29 cellular contexts compared by ENCODE assay signal in genomic region chr4:24656906-24657305, GRCh38.
"Had no signal": no experiment of that assay in that cellular context is flagged by ENCODE, and none has a peak within 500 bp of the region (broad histone marks: within the 10 kb centered on the region; RNA-seq: fewer than 3 reads in every experiment).

No MANE protein-coding gene starts in this region.

- H3K36me3 ChIP-seq: adrenal gland, esophagus muscularis mucosa, heart left ventricle, neural progenitor cell, spleen, thoracic aorta, upper lobe of right lung had no signal

- H3K4me2 ChIP-seq: neural progenitor cell had no signal

- H3K27me3 ChIP-seq: adrenal gland, body of pancreas, esophagus muscularis mucosa, heart left ventricle, neural progenitor cell, upper lobe of right lung had no signal

- H3K9me3 Mint-ChIP-seq: activated naive CD4-positive, alpha-beta T cell treated with anti-CD3 and anti-CD28 coated beads for 36 hours; activated naive CD8-positive, alpha-beta T cell treated with anti-CD3 and anti-CD28 coated beads for 36 hours; neural progenitor cell; T-helper 2 cell treated with Interferon-gamma antibody and Interleukin-4, amounts not matched to agents 5 μg/mL and 100 μg/mL, for 36 hours had no signal

- ATAC-seq: body of pancreas; heart left ventricle; naive thymus-derived CD4-positive, alpha-beta T cell; right cardiac atrium; stimulated activated naive CD8-positive, alpha-beta T cell treated with anti-CD3 and anti-CD28 coated beads, Interleukin-15, Interleukin-2, amounts not matched to agents 100 U/mL and 50 U/mL, for 24 hours; upper lobe of right lung had no signal

- FAIRE-seq: kidney had no signal

- H3K36me3 Mint-ChIP-seq: activated naive CD8-positive, alpha-beta T cell treated with anti-CD3 and anti-CD28 coated beads for 36 hours; immature natural killer cell; naive thymus-derived CD4-positive, alpha-beta T cell; neural progenitor cell had no signal

- H3K4me3 ChIP-seq: adrenal gland, body of pancreas, esophagus muscularis mucosa, heart left ventricle, neural progenitor cell, spleen, thoracic aorta, upper lobe of right lung had no signal

- H3K4me3 Mint-ChIP-seq: activated naive CD4-positive, alpha-beta T cell treated with anti-CD3 and anti-CD28 coated beads for 36 hours; activated naive CD8-positive, alpha-beta T cell treated with anti-CD3 and anti-CD28 coated beads for 36 hours; immature natural killer cell; memory B cell; naive thymus-derived CD4-positive, alpha-beta T cell; neural progenitor cell; T-helper 2 cell treated with Interferon-gamma antibody and Interleukin-4, amounts not matched to agents 5 μg/mL and 100 μg/mL, for 36 hours had no signal

- H2AFZ ChIP-seq: neural progenitor cell had no signal

- H3K4me1 Mint-ChIP-seq: activated naive CD8-positive, alpha-beta T cell treated with anti-CD3 and anti-CD28 coated beads for 36 hours had no signal

- DNase-seq: activated CD4-positive, alpha-beta T cell treated with anti-CD3 and anti-CD28 coated beads for 4 hours; activated CD4-positive, alpha-beta T cell treated with anti-CD3 and anti-CD28 coated beads, Interleukin-2, amount 50 U/mL, for 4 hours; activated effector memory CD4-positive, alpha-beta T cell treated with anti-CD3 and anti-CD28 coated beads, Interleukin-2, amount 50 U/mL, for 16 hours; activated naive CD4-positive, alpha-beta T cell treated with anti-CD3 and anti-CD28 coated beads for 36 hours; activated naive CD8-positive, alpha-beta T cell treated with anti-CD3 and anti-CD28 coated beads for 36 hours; activated T-cell treated with anti-CD3 and anti-CD28 coated beads for 4 hours; adrenal gland; aorta; body of pancreas; cortex of kidney; heart left ventricle; hypothalamus; immature natural killer cell; kidney; midbrain; naive thymus-derived CD4-positive, alpha-beta T cell; occipital lobe; right cardiac atrium; spleen; stimulated activated CD4-positive, alpha-beta T cell treated with anti-CD3 and anti-CD28 coated beads, Interleukin-2, amount 100 ng/mL, for 48 hours; stimulated activated naive CD8-positive, alpha-beta T cell treated with anti-CD3 and anti-CD28 coated beads, Interleukin-15, Interleukin-2, amounts not matched to agents 100 U/mL and 50 U/mL, for 24 hours; T-helper 1 cell; upper lobe of right lung had no signal

- H3K4me1 ChIP-seq: adrenal gland, foreskin keratinocyte had no signal

- H3K27ac ChIP-seq: adrenal gland, esophagus muscularis mucosa, foreskin keratinocyte, heart left ventricle, neural progenitor cell, thoracic aorta, upper lobe of right lung had no signal

- H3K9me3 ChIP-seq: adrenal gland, body of pancreas, esophagus muscularis mucosa, heart left ventricle, spleen, thoracic aorta, upper lobe of right lung had no signal

- H3K27ac Mint-ChIP-seq: activated naive CD4-positive, alpha-beta T cell treated with anti-CD3 and anti-CD28 coated beads for 36 hours; activated naive CD8-positive, alpha-beta T cell treated with anti-CD3 and anti-CD28 coated beads for 36 hours; immature natural killer cell; memory B cell; naive thymus-derived CD4-positive, alpha-beta T cell; neural progenitor cell; T-helper 2 cell treated with Interferon-gamma antibody and Interleukin-4, amounts not matched to agents 5 μg/mL and 100 μg/mL, for 36 hours had no signal

- H3K9ac ChIP-seq: neural progenitor cell had no signal
